1 cellular context compared by ENCODE assay signal in the genomic region with DNA sequence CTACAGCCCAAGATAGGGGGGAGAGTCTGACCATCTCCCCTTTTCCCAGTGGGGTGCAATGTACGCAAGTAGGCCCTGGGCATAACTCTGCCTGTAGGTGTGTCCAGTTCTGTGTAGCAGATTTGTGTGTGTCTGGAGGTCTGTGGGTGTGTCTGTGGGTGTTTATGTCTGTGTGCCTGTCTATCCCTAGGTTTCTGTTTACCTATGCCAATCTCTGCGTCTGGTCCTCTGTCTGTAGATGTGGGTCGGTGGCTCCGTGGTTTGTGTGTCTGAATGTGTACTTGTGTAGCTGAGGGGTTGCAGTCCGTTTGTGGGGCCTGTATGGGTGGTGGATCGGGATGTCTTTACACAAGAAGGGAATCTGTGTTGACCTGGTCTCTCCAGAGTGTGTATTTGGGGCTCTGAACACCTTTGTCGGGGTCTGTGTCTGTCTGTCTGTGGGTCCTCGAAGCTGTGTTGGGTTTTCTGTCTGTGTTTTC.
TF ChIP-seq lines count a peak whose summit lies in the region.

No MANE protein-coding gene starts in this region.

TF ChIP-seq in A549, 52 proteins besides CTCF, POLR2A, EP300 and RAD21:
- no peak for TF ChIP-seq CHD2 (IDR thresholded peaks at IDR 0.05; ENCODE audit: low read length, partially characterized antibody)
- no peak for TF ChIP-seq FOSB (CRISPR knock-in tag; IDR thresholded peaks at IDR 0.05)
- no peak for TF ChIP-seq CEBPB (IDR thresholded peaks at IDR 0.05)
- TF ChIP-seq, protein P1, sequence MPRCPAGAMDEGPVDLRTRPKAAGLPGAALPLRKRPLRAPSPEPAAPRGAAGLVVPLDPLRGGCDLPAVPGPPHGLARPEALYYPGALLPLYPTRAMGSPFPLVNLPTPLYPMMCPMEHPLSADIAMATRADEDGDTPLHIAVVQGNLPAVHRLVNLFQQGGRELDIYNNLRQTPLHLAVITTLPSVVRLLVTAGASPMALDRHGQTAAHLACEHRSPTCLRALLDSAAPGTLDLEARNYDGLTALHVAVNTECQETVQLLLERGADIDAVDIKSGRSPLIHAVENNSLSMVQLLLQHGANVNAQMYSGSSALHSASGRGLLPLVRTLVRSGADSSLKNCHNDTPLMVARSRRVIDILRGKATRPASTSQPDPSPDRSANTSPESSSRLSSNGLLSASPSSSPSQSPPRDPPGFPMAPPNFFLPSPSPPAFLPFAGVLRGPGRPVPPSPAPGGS (IDR thresholded peaks at IDR 0.05): no peak
- TF ChIP-seq, protein P2, sequence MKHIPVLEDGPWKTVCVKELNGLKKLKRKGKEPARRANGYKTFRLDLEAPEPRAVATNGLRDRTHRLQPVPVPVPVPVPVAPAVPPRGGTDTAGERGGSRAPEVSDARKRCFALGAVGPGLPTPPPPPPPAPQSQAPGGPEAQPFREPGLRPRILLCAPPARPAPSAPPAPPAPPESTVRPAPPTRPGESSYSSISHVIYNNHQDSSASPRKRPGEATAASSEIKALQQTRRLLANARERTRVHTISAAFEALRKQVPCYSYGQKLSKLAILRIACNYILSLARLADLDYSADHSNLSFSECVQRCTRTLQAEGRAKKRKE (CRISPR knock-in tag; IDR thresholded peaks at IDR 0.05; ENCODE audit: low read depth): no peak
- TF ChIP-seq CHD4 (IDR thresholded peaks at IDR 0.05; ENCODE audit: borderline replicate concordance): no peak
- TF ChIP-seq, protein P3, sequence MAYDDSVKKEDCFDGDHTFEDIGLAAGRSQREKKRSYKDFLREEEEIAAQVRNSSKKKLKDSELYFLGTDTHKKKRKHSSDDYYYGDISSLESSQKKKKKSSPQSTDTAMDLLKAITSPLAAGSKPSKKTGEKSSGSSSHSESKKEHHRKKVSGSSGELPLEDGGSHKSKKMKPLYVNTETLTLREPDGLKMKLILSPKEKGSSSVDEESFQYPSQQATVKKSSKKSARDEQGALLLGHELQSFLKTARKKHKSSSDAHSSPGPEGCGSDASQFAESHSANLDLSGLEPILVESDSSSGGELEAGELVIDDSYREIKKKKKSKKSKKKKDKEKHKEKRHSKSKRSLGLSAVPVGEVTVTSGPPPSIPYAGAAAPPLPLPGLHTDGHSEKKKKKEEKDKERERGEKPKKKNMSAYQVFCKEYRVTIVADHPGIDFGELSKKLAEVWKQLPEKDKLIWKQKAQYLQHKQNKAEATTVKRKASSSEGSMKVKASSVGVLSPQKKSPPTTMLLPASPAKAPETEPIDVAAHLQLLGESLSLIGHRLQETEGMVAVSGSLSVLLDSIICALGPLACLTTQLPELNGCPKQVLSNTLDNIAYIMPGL (CRISPR knock-in tag; IDR thresholded peaks at IDR 0.05; ENCODE audit: borderline replicate concordance): no peak
- TF ChIP-seq POLR2AphosphoS2 (conservative IDR thresholded peaks at IDR 0.05; ENCODE audit: low read length): no peak
- TF ChIP-seq, protein P4, sequence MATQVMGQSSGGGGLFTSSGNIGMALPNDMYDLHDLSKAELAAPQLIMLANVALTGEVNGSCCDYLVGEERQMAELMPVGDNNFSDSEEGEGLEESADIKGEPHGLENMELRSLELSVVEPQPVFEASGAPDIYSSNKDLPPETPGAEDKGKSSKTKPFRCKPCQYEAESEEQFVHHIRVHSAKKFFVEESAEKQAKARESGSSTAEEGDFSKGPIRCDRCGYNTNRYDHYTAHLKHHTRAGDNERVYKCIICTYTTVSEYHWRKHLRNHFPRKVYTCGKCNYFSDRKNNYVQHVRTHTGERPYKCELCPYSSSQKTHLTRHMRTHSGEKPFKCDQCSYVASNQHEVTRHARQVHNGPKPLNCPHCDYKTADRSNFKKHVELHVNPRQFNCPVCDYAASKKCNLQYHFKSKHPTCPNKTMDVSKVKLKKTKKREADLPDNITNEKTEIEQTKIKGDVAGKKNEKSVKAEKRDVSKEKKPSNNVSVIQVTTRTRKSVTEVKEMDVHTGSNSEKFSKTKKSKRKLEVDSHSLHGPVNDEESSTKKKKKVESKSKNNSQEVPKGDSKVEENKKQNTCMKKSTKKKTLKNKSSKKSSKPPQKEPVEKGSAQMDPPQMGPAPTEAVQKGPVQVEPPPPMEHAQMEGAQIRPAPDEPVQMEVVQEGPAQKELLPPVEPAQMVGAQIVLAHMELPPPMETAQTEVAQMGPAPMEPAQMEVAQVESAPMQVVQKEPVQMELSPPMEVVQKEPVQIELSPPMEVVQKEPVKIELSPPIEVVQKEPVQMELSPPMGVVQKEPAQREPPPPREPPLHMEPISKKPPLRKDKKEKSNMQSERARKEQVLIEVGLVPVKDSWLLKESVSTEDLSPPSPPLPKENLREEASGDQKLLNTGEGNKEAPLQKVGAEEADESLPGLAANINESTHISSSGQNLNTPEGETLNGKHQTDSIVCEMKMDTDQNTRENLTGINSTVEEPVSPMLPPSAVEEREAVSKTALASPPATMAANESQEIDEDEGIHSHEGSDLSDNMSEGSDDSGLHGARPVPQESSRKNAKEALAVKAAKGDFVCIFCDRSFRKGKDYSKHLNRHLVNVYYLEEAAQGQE (IDR thresholded peaks at IDR 0.05): no peak
- no peak for TF ChIP-seq HOXB5 (CRISPR knock-in tag; IDR thresholded peaks at IDR 0.05)
- TF ChIP-seq TP53 (CRISPR knock-in tag; IDR thresholded peaks at IDR 0.05): no peak
- TF ChIP-seq HOXB13 (CRISPR knock-in tag; IDR thresholded peaks at IDR 0.05; ENCODE audit: low read depth): no peak
- TF ChIP-seq SMC3 (IDR thresholded peaks at IDR 0.05): no peak
- TF ChIP-seq SREBF2 (IDR thresholded peaks at IDR 0.05): no peak
- TF ChIP-seq NFE2L2 (conservative IDR thresholded peaks at IDR 0.05; ENCODE audit: low read length): no peak
- TF ChIP-seq RNF2 (IDR thresholded peaks at IDR 0.05; ENCODE audit: borderline replicate concordance, low read depth): no peak
- TF ChIP-seq KDM5A (IDR thresholded peaks at IDR 0.05): no peak
- no peak for TF ChIP-seq MAZ (IDR thresholded peaks at IDR 0.05; ENCODE audit: borderline replicate concordance, low read depth, low read length)
- TF ChIP-seq, protein P5, sequence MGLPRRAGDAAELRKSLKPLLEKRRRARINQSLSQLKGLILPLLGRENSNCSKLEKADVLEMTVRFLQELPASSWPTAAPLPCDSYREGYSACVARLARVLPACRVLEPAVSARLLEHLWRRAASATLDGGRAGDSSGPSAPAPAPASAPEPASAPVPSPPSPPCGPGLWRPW (IDR thresholded peaks at IDR 0.05): no peak
- no peak for TF ChIP-seq NR3C1 (IDR thresholded peaks at IDR 0.05)
